ENCODE assay signal across 23 cellular contexts in genomic region chr12:17322090-17322489, GRCh38.
A peak's percentile ranks its signal among the peaks of the same experiment; 100 is the strongest.
DNase-seq lines count a peak whose midpoint lies in the region; ATAC-seq and TF ChIP-seq lines count a peak whose summit lies in the region.
"Had no signal": no experiment of that assay in that cellular context is flagged by ENCODE, and none has a peak within 500 bp of the region (broad histone marks: within the 10 kb centered on the region; RNA-seq: fewer than 3 reads in every experiment).

No MANE protein-coding gene starts in this region.

- H3K4me3 ChIP-seq in endodermal cell (ENCODE audit: low read length) = no peak overlapping the region
- H3K4me3 ChIP-seq in ascending aorta = no peak overlapping the region
- H3K4me3 ChIP-seq: BLaER1, GM12878 had no signal

- H3K27ac Mint-ChIP-seq in WTC11 = no peak overlapping the region
- peak overlapping the region; percentile 5 for H3K27ac Mint-ChIP-seq in endodermal cell
- H3K27ac Mint-ChIP-seq: CD14-positive monocyte; CD4-positive, alpha-beta memory T cell; CD4-positive, CD25-positive, alpha-beta regulatory T cell; CD8-positive, alpha-beta memory T cell had no signal

- H3K9me3 Mint-ChIP-seq in WTC11 (peaks cover 37% of the 10 kb centered on the region), endodermal cell (peaks cover 42% of the 10 kb centered on the region)

- H3K36me3 Mint-ChIP-seq in WTC11 (peaks cover 9% of the 10 kb centered on the region), endodermal cell (ENCODE audit: low read depth) (peaks cover 11% of the 10 kb centered on the region)
- H3K36me3 Mint-ChIP-seq: CD14-positive monocyte; CD4-positive, alpha-beta memory T cell; CD4-positive, CD25-positive, alpha-beta regulatory T cell; CD8-positive, alpha-beta memory T cell had no signal

- POLR2A ChIA-PET in WTC11 (lab: Charles Lee) = no interaction called here

- peak; percentile 88 for ATAC-seq in WTC11
- ATAC-seq: GM12878 had no signal

- H3K4me1 Mint-ChIP-seq in WTC11 = peaks cover 4% of the 10 kb centered on the region; the same call in 1 of the 2 replicates
- H3K4me1 Mint-ChIP-seq in endodermal cell = peaks cover 40% of the 10 kb centered on the region
- H3K4me1 Mint-ChIP-seq: CD14-positive monocyte; CD4-positive, alpha-beta memory T cell; CD4-positive, CD25-positive, alpha-beta regulatory T cell; CD8-positive, alpha-beta memory T cell had no signal

- H3K27ac ChIP-seq in endodermal cell (ENCODE audit: low read depth, low read length) (no peak overlapping the region), ascending aorta (no peak overlapping the region)
- H3K27ac ChIP-seq: BLaER1 had no signal

- H3K27me3 Mint-ChIP-seq in WTC11 (ENCODE audit: low read depth) (no peaks in the 10 kb centered on the region), endodermal cell (ENCODE audit: insufficient read depth) (no peaks in the 10 kb centered on the region)
- H3K27me3 Mint-ChIP-seq: CD4-positive, alpha-beta memory T cell; CD4-positive, CD25-positive, alpha-beta regulatory T cell; CD8-positive, alpha-beta memory T cell had no signal

- no peak overlapping the region for H3K9ac ChIP-seq in endodermal cell (ENCODE audit: extremely low read depth, low read length, poor library complexity, severe bottlenecking)
- H3K9ac ChIP-seq: BLaER1 had no signal

- H3K4me1 ChIP-seq in endodermal cell (ENCODE audit: control insufficient read depth, insufficient read depth, low read length) (peaks cover 11% of the 10 kb centered on the region), ascending aorta (no peaks in the 10 kb centered on the region)
- H3K4me1 ChIP-seq: BE2C, BLaER1 had no signal

- TF ChIP-seq CTCF in WTC11 (IDR thresholded peaks at IDR 0.05) = no peak
- TF ChIP-seq CTCF in endodermal cell (conservative IDR thresholded peaks at IDR 0.05) = peak; percentile 44
- TF ChIP-seq CTCF in ascending aorta (IDR thresholded peaks at IDR 0.05) = no peak

- H3K36me3 ChIP-seq in endodermal cell (ENCODE audit: control insufficient read depth, insufficient read depth, low read length) (no peaks in the 10 kb centered on the region), ascending aorta (no peaks in the 10 kb centered on the region)
- H3K36me3 ChIP-seq: BE2C, BLaER1 had no signal

- H3K4me3 Mint-ChIP-seq in WTC11 (no peak overlapping the region), endodermal cell (no peak overlapping the region)
- H3K4me3 Mint-ChIP-seq: CD14-positive monocyte; CD4-positive, alpha-beta memory T cell; CD4-positive, CD25-positive, alpha-beta regulatory T cell; CD8-positive, alpha-beta memory T cell had no signal

- DNase-seq in WTC11 (ENCODE audit: low spot score) = no peak
- DNase-seq in endodermal cell = no peak
- no peak for DNase-seq in NCI-H526 (lab: John Stamatoyannopoulos, UW)
- no peak for DNase-seq in NOMO-1 treated with DMSO at 0.1 percent for 48 hours (lab: John Stamatoyannopoulos, UW; ENCODE audit: unreplicated experiment)
- DNase-seq in ascending aorta (ENCODE audit: low spot score in 2 of 2) = no peak
- DNase-seq: 8988T; ACHN; BE2C; C1 segment of cervical spinal cord; CD4-positive, alpha-beta memory T cell; CD4-positive, CD25-positive, alpha-beta regulatory T cell; CD8-positive, alpha-beta memory T cell; COR-L47; DMS 273 treated with DMSO at 0.1 percent for 48 hours; DMS153; DMS53; DMS79; DND-41; EL; GDM1 had no signal

- CTCF ChIA-PET in WTC11 (lab: Charles Lee) = no interaction called here

- 92% methylated on average over 2 of the region's 2 CpGs; no CpG with 5 or more reads in 1 of the 2 experiments for WGBS in endodermal cell (ENCODE audit: insufficient coverage in 1 of 2, insufficient read length in 1 of 2), 2 experiments

- intact Hi-C loops in ascending aorta (cut with DNase I) = no loop called here

- H3K9me3 ChIP-seq in endodermal cell (ENCODE audit: control insufficient read depth, low read length) (peaks cover 13% of the 10 kb centered on the region), ascending aorta (peaks cover 0 to 5% of the 10 kb centered on the region in 2 donors)
- H3K9me3 ChIP-seq: BE2C had no signal

- no peaks in the 10 kb centered on the region for H3K27me3 ChIP-seq in endodermal cell (ENCODE audit: control insufficient read depth, insufficient read depth, low read length, poor library complexity, severe bottlenecking)
- no peaks in the 10 kb centered on the region for H3K27me3 ChIP-seq in ascending aorta
- H3K27me3 ChIP-seq: BE2C, BLaER1 had no signal

TF ChIP-seq in WTC11, 78 proteins besides CTCF, POLR2A, EP300 and RAD21:
- TF ChIP-seq PRRX2 (CRISPR knock-in tag; IDR thresholded peaks at IDR 0.05) (no peak), TCF7 (CRISPR knock-in tag; IDR thresholded peaks at IDR 0.05; ENCODE audit: low read depth) (no peak), ZNF121 (CRISPR knock-in tag; IDR thresholded peaks at IDR 0.05) (no peak), ESRRA (CRISPR knock-in tag; IDR thresholded peaks at IDR 0.05; ENCODE audit: borderline replicate concordance) (no peak), TEAD4 (CRISPR knock-in tag; IDR thresholded peaks at IDR 0.05) (no peak)
